1 cellular context compared by ENCODE assay signal in the genomic region with DNA sequence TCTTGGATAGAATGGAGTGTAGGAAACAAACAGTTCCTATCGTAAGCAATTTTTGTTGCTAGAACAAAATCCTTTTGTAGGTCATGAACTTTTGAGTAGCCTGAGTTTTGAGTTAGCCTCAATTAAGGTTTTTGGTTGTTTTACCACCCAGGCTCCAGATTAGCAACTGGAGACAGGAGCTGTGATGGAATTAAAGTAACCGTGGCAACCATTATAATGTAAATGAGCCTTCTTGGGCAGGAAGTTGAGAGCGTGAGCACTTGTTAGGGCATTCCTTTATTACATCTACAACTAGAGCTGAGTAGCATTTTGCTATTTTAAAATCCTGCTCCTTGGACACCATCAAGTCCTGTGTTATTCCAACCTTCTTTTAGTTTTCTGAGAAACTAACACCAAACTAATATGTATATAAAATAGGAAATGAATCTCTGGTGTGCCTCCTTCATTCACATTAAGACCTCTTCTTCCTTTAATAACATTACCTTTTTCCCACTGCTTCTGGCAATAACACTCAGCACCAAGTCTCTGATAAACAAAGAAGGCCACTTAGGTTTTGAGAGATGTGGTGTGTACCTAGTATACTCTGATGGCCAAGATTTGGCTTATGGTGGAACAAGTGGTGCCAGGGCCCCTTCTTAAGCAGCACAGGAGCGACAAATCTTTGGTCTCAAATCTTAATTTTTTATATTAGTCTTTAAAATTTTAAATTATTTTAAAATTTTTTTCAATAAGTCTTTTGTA.
TF ChIP-seq lines count a peak whose summit lies in the region.

No MANE protein-coding gene starts in this region.

TF ChIP-seq in IMR-90, 13 proteins besides CTCF, POLR2A, EP300 and RAD21 (continued from another document):
- TF ChIP-seq ELK1 (IDR thresholded peaks at IDR 0.05; ENCODE audit: borderline replicate concordance, low read depth, low read length): no peak
